ENCODE assay signal across 17 cellular contexts in genomic region chr1:184424171-184424570, GRCh38. TPM values are rescaled to one million over a fixed set of nuclear protein-coding genes. Genes with fewer than 3 reads are reported as not detected.
A peak's percentile ranks its signal among the peaks of the same experiment; 100 is the strongest.
DNase-seq lines count a peak whose midpoint lies in the region; ATAC-seq and TF ChIP-seq lines count a peak whose summit lies in the region.
"Had no signal": no experiment of that assay in that cellular context is flagged by ENCODE, and none has a peak within 500 bp of the region (broad histone marks: within the 10 kb centered on the region; RNA-seq: fewer than 3 reads in every experiment).

No MANE protein-coding gene starts in this region.

- H3K9me3 ChIP-seq in prostate gland, result no peaks in the 10 kb centered on the region
- H3K9me3 ChIP-seq: BE2C had no signal

- no peak overlapping the region for H3K4me3 ChIP-seq in prostate gland

- no peak for TF ChIP-seq POLR2A in prostate gland (IDR thresholded peaks at IDR 0.05)

- ATAC-seq in esophagus mucosa (peak; percentile 54), HG02840 (IDR thresholded peaks at IDR 0.05; ENCODE audit: low FRiP score, unreplicated experiment) (no peak)

- 47% methylated on average over 3 of the region's 3 CpGs for WGBS in prostate gland

- H3K4me1 ChIP-seq in prostate gland (replicated peaks), result peaks cover 19% of the 10 kb centered on the region

- no peaks in the 10 kb centered on the region for H3K27me3 ChIP-seq in prostate gland (replicated peaks; ENCODE audit: insufficient read depth)
- H3K27me3 ChIP-seq: BE2C had no signal

- no peak for TF ChIP-seq CTCF in C4-2B (conservative IDR thresholded peaks at IDR 0.05)
- no peak for TF ChIP-seq CTCF in VCaP (conservative IDR thresholded peaks at IDR 0.05)
- TF ChIP-seq CTCF in prostate gland (IDR thresholded peaks at IDR 0.05), result no peak

- DNase-seq in prostate gland (ENCODE audit: low spot score) (peak; percentile 32), mucosa of gallbladder (ENCODE audit: low spot score) (no peak), superior temporal gyrus (ENCODE audit: extremely low spot score) (no peak), glomerular visceral epithelial cell (ENCODE audit: extremely low spot score) (no peak)
- DNase-seq: BE2C; Calu3; CD4-positive, alpha-beta memory T cell; KG1; NCI-H1417; NCI-H187; NCI-H2227 treated with DMSO at 0.1 percent for 48 hours; NCI-H510A treated with DMSO at 0.1 percent for 48 hours; SIG-M5 had no signal

- H3K27ac ChIP-seq in C4-2B, result peak overlapping the region; percentile 99; the same call in 1 of the 2 replicates
- H3K27ac ChIP-seq in VCaP, result peak overlapping the region; percentile 73; the same call in 1 of the 2 replicates
- H3K27ac ChIP-seq in prostate gland, result peak overlapping the region; percentile 1 to 4

- H3K36me3 ChIP-seq in prostate gland, result no peaks in the 10 kb centered on the region
- H3K36me3 ChIP-seq: BE2C had no signal

- intact Hi-C loops in prostate gland (cut with DNase I), result no loop called here

RNA-seq across cellular contexts. Expression of gene C1orf21, which starts 37.3 kb away (rescaled TPM):
- 44.1 TPM for total RNA-seq in esophagus mucosa
- total RNA-seq in prostate gland, result 10 to 100 TPM; 28.8 to 79.3 TPM
- 57.8 TPM for total RNA-seq in mucosa of gallbladder

Comparison
In these comparisons a context has a peak if more than half of its experiments do, and no peak if none do; other contexts are left out.
1. H3K27ac ChIP-seq: peak in every context shown above with its lines; median percentile 99 in C4-2B; 73 in VCaP; 2 in prostate gland.